21 cellular contexts compared by ENCODE assay signal in genomic region chr15:45468294-45468693, GRCh38.
"Had no signal": no experiment of that assay in that cellular context is flagged by ENCODE, and none has a peak within 500 bp of the region (broad histone marks: within the 10 kb centered on the region; RNA-seq: fewer than 3 reads in every experiment).

No MANE protein-coding gene starts in this region.

- H3K4me1 ChIP-seq: left lung, prostate gland, tibial artery had no signal

- DNase-seq: activated CD4-positive, alpha-beta T cell treated with anti-CD3 and anti-CD28 coated beads for 36 hours; activated CD4-positive, alpha-beta T cell treated with anti-CD3 and anti-CD28 coated beads, Interleukin-2, amount 50 U/mL, for 4 hours; activated effector memory CD4-positive, alpha-beta T cell treated with Interleukin-2 at 50 U/mL for 16 hours; activated naive CD4-positive, alpha-beta T cell treated with anti-CD3 and anti-CD28 coated beads for 36 hours; activated naive CD8-positive, alpha-beta T cell treated with anti-CD3 and anti-CD28 coated beads, Interleukin-2, amount 10 ng/mL, durations not matched to agents 7 days and 5 days; activated T-cell treated with anti-CD3 and anti-CD28 coated beads, Interleukin-2, amount 50 U/mL, for 72 hours; amniotic stem cell; effector CD4-positive, alpha-beta T cell; foreskin melanocyte; kidney; left lung; natural killer cell; ovary; right cardiac atrium; stimulated activated CD4-positive, alpha-beta T cell treated with anti-CD3 and anti-CD28 coated beads, Interleukin-1b, Interleukin-23, amount 100 ng/mL, for 48 hours; substantia nigra; T-helper 9 cell; tibial artery had no signal

- H3K4me3 ChIP-seq: cardiac muscle cell, left lung, ovary, prostate gland, tibial artery had no signal

- H3K9me3 ChIP-seq: left lung, ovary, prostate gland, tibial artery had no signal

- H3K27ac ChIP-seq: cardiac muscle cell, left lung, ovary, prostate gland, tibial artery had no signal

- H3K36me3 ChIP-seq: cardiac muscle cell, left lung, ovary, prostate gland, tibial artery had no signal

- ATAC-seq: activated CD4-positive, alpha-beta T cell treated with anti-CD3 and anti-CD28 coated beads for 36 hours; activated T-cell treated with anti-CD3 and anti-CD28 coated beads, Interleukin-2, amount 50 U/mL, for 72 hours; left lung; natural killer cell; right cardiac atrium; WTC11 had no signal

- H3K27me3 ChIP-seq: cardiac muscle cell, ovary had no signal
